In the genomic region with DNA sequence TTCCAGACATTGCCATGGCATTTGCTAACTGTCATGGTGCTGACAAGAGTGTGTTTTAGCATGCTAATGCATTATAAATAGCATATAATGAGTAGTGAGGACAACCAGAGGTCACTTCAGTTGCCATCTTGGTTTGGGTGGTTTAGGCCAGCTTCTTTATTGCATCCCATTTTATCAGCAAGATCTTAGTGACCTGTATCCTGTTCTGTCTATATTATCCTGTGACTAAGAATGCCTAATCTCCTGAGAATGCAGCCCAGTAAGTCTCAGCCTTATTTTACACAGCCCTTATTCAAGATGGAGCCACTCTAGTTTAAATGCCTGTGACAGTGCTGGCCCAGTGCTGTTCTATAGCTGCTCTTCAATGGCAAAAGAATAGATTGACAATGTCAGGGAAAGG, we compare ENCODE assay signal across 23 cellular contexts.
DNase-seq lines count a peak whose midpoint lies in the region; FAIRE-seq and TF ChIP-seq lines count a peak whose summit lies in the region.
"Had no signal": no experiment of that assay in that cellular context is flagged by ENCODE, and none has a peak within 500 bp of the region (broad histone marks: within the 10 kb centered on the region; RNA-seq: fewer than 3 reads in every experiment).

No MANE protein-coding gene starts in this region.

- FAIRE-seq in HTR-8/SVneo (lab: Jason Lieb, UNC) (peak; percentile 64), astrocyte (lab: Jason Lieb, UNC) (no peak)
- FAIRE-seq: A204.1, GM12878 had no signal

- no peaks in the 10 kb centered on the region for H3K36me3 Mint-ChIP-seq in astrocyte (ENCODE audit: low read depth, unreplicated experiment)
- H3K36me3 Mint-ChIP-seq: CD4-positive, alpha-beta memory T cell had no signal

- no peak overlapping the region for H3K23ac ChIP-seq in mesenchymal stem cell (ENCODE audit: low read length in 2 of 2)

- H4K20me1 ChIP-seq in astrocyte (ENCODE audit: insufficient read depth, low read length): no peaks in the 10 kb centered on the region
- H4K20me1 ChIP-seq: BLaER1 had no signal

- H3K18ac ChIP-seq in mesenchymal stem cell (ENCODE audit: low read depth in 1 of 2, low read length in 2 of 2): peak overlapping the region in 1 of 2 experiments; percentile 43

- H3K4me1 ChIP-seq in BE2C (no peaks in the 10 kb centered on the region; the same call in 1 of the 2 replicates), astrocyte (ENCODE audit: insufficient read depth, low read length) (no peaks in the 10 kb centered on the region), mesenchymal stem cell (ENCODE audit: control insufficient read depth, insufficient read depth, low read depth, low read length) (no peaks in the 10 kb centered on the region), colonic mucosa (no peaks in the 10 kb centered on the region), SJCRH30 (no peaks in the 10 kb centered on the region)
- H3K4me1 ChIP-seq: SJSA1 had no signal

- H3K4ac ChIP-seq in mesenchymal stem cell (ENCODE audit: low read depth in 1 of 2, low read length in 2 of 2): no peak overlapping the region

- no peaks in the 10 kb centered on the region for H3K79me1 ChIP-seq in mesenchymal stem cell (replicated peaks; ENCODE audit: low read length, poor library complexity, severe bottlenecking)

- no peak overlapping the region for H2AK5ac ChIP-seq in mesenchymal stem cell (ENCODE audit: low read length, severe bottlenecking)

- H3K4me3 Mint-ChIP-seq in astrocyte (ENCODE audit: unreplicated experiment): no peak overlapping the region
- H3K4me3 Mint-ChIP-seq: CD4-positive, alpha-beta memory T cell had no signal

- H3K27ac Mint-ChIP-seq in astrocyte (ENCODE audit: unreplicated experiment): peak overlapping the region; percentile 13
- H3K27ac Mint-ChIP-seq: CD4-positive, alpha-beta memory T cell had no signal

- TF ChIP-seq CTCF in BE2C (IDR thresholded peaks at IDR 0.05; ENCODE audit: low read depth, low read length): no peak
- TF ChIP-seq CTCF in astrocyte (IDR thresholded peaks at IDR 0.05; ENCODE audit: insufficient read depth, low read depth, low read length): no peak
- no peak for TF ChIP-seq CTCF in colonic mucosa (IDR thresholded peaks at IDR 0.05)

- peaks cover 5% of the 10 kb centered on the region for H3K9me3 Mint-ChIP-seq in astrocyte (ENCODE audit: unreplicated experiment)

- intact Hi-C loops in colonic mucosa (cut with DNase I): no loop called here

- H3K4me1 Mint-ChIP-seq in astrocyte (ENCODE audit: low read depth, unreplicated experiment): no peaks in the 10 kb centered on the region
- H3K4me1 Mint-ChIP-seq: CD4-positive, alpha-beta memory T cell had no signal

- H2BK15ac ChIP-seq in mesenchymal stem cell (ENCODE audit: low read depth, poor library complexity, severe bottlenecking): no peak overlapping the region

- H4K8ac ChIP-seq in mesenchymal stem cell (ENCODE audit: low read length): no peak overlapping the region

- H3K27ac ChIP-seq in astrocyte (ENCODE audit: low read depth, low read length): no peak overlapping the region
- no peak overlapping the region for H3K27ac ChIP-seq in mesenchymal stem cell (ENCODE audit: low read length, poor library complexity, severe bottlenecking)
- no peak overlapping the region for H3K27ac ChIP-seq in colonic mucosa
- H3K27ac ChIP-seq in SJCRH30: no peak overlapping the region
- H3K27ac ChIP-seq: BLaER1, SJSA1 had no signal

- H2BK5ac ChIP-seq in mesenchymal stem cell (ENCODE audit: low read depth, low read length, poor library complexity, severe bottlenecking): no peak overlapping the region

- no peak overlapping the region for H4K91ac ChIP-seq in mesenchymal stem cell (ENCODE audit: low read length)

- no peak overlapping the region for H2BK12ac ChIP-seq in mesenchymal stem cell (ENCODE audit: low read length in 2 of 2)

- H3K4me3 ChIP-seq in BE2C (ENCODE audit: low read depth, low read length) (no peak overlapping the region), astrocyte (ENCODE audit: insufficient read depth, low read depth, low read length) (no peak overlapping the region), mesenchymal stem cell (ENCODE audit: insufficient read depth in 1 of 2, low read depth in 1 of 2, low read length in 2 of 2) (no peak overlapping the region), colonic mucosa (no peak overlapping the region), SJCRH30 (no peak overlapping the region)
- H3K4me3 ChIP-seq: BLaER1, GM12878, SJSA1 had no signal

- H3K27me3 ChIP-seq in BE2C (no peaks in the 10 kb centered on the region), astrocyte (ENCODE audit: insufficient read depth, low read length) (no peaks in the 10 kb centered on the region), mesenchymal stem cell (ENCODE audit: control insufficient read depth in 1 of 2, insufficient read depth in 1 of 2, low read length in 2 of 2) (no peaks in the 10 kb centered on the region), colonic mucosa (no peaks in the 10 kb centered on the region), SJCRH30 (no peaks in the 10 kb centered on the region)
- H3K27me3 ChIP-seq: BLaER1, SJSA1 had no signal

- H2AFZ ChIP-seq in astrocyte (ENCODE audit: low read depth, low read length) (no peak overlapping the region), mesenchymal stem cell (ENCODE audit: low read depth, low read length) (no peak overlapping the region)

- H3K9ac ChIP-seq in astrocyte (ENCODE audit: low read length) (no peak overlapping the region), mesenchymal stem cell (ENCODE audit: low read length) (no peak overlapping the region), colonic mucosa (ENCODE audit: low read depth in 2 of 2, low read length in 2 of 2) (no peak overlapping the region)
- H3K9ac ChIP-seq: BLaER1 had no signal

- H3K27me3 Mint-ChIP-seq in astrocyte (ENCODE audit: low read depth, unreplicated experiment): no peaks in the 10 kb centered on the region
- H3K27me3 Mint-ChIP-seq: CD4-positive, alpha-beta memory T cell had no signal

- H3K4me2 ChIP-seq in astrocyte (ENCODE audit: low read length) (no peak overlapping the region), mesenchymal stem cell (ENCODE audit: low read length, poor library complexity, severe bottlenecking) (no peak overlapping the region)
- H3K4me2 ChIP-seq: BLaER1 had no signal

- H3K14ac ChIP-seq in mesenchymal stem cell (ENCODE audit: low read length in 2 of 2): no peak overlapping the region

- H3K9me3 ChIP-seq in BE2C: peaks cover 2% of the 10 kb centered on the region; the same call in 1 of the 2 replicates
- H3K9me3 ChIP-seq in astrocyte (ENCODE audit: insufficient read depth, low read depth, low read length): no peaks in the 10 kb centered on the region
- peaks cover 15% of the 10 kb centered on the region for H3K9me3 ChIP-seq in mesenchymal stem cell (ENCODE audit: control insufficient read depth, low read length)
- no peaks in the 10 kb centered on the region for H3K9me3 ChIP-seq in colonic mucosa
- no peaks in the 10 kb centered on the region for H3K9me3 ChIP-seq in SJCRH30 (replicated peaks)
- H3K9me3 ChIP-seq: SJSA1 had no signal

- DNase-seq in BE2C: peak; percentile 4
- no peak for DNase-seq in HTR-8/SVneo (ENCODE audit: insufficient read length, low spot score)
- DNase-seq in astrocyte (ENCODE audit: low read depth): peak; percentile 4
- peak; percentile 18 for DNase-seq in mesenchymal stem cell
- no peak for DNase-seq in colonic mucosa
- no peak for DNase-seq in NCI-H1092 (lab: John Stamatoyannopoulos, UW)
- no peak for DNase-seq in germinal center (ENCODE audit: low spot score)
- no peak for DNase-seq in SJCRH30
- DNase-seq: CD4-positive, alpha-beta memory T cell; DMS153; GOT3; KBM-7; MV-4-11; NCI-H1417; NCI-H187; NCI-H2107; NCI-H2227 treated with DMSO at 0.1 percent for 48 hours; NCI-H510A treated with DMSO at 0.1 percent for 48 hours; NCI-H82 had no signal

- H3K36me3 ChIP-seq in BE2C: no peaks in the 10 kb centered on the region
- no peaks in the 10 kb centered on the region for H3K36me3 ChIP-seq in astrocyte (ENCODE audit: insufficient read depth, low read length)
- H3K36me3 ChIP-seq in mesenchymal stem cell (ENCODE audit: control insufficient read depth in 1 of 2, insufficient read depth in 2 of 2, low read depth in 1 of 2, low read length in 2 of 2): no peaks in the 10 kb centered on the region
- no peaks in the 10 kb centered on the region for H3K36me3 ChIP-seq in colonic mucosa
- no peaks in the 10 kb centered on the region for H3K36me3 ChIP-seq in SJCRH30
- H3K36me3 ChIP-seq: BLaER1, SJSA1 had no signal

- H2BK120ac ChIP-seq in mesenchymal stem cell (ENCODE audit: low read depth, low read length): no peak overlapping the region

- no peaks in the 10 kb centered on the region for H3K79me2 ChIP-seq in astrocyte (ENCODE audit: insufficient read depth, low read length)

Comparison
In these comparisons a context has a peak if more than half of its experiments do, and no peak if none do; other contexts are left out.
1. DNase-seq: peak in BE2C (single experiment), astrocyte (single experiment) and mesenchymal stem cell (single experiment); none in HTR-8/SVneo (single experiment), colonic mucosa (single experiment), NCI-H1092 (single experiment), germinal center (single experiment) and SJCRH30 (0 of 2).